19 cellular contexts compared by ENCODE assay signal in genomic region chr1:97780884-97781283, GRCh38.
"Had no signal": no experiment of that assay in that cellular context is flagged by ENCODE, and none has a peak within 500 bp of the region (broad histone marks: within the 10 kb centered on the region; RNA-seq: fewer than 3 reads in every experiment).

No MANE protein-coding gene starts in this region.

- H3K4me1 ChIP-seq: ascending aorta, gastroesophageal sphincter, heart left ventricle, tibial artery had no signal

- DNase-seq: activated CD4-positive, alpha-beta T cell treated with anti-CD3 and anti-CD28 coated beads, Interleukin-2, amount 10 ng/mL, durations not matched to agents 24 days and 14 days; activated CD8-positive, alpha-beta T cell treated with anti-CD3 and anti-CD28 coated beads for 36 hours; activated effector memory CD4-positive, alpha-beta T cell treated with anti-CD3 and anti-CD28 coated beads, Interleukin-2, amount 50 U/mL, for 16 hours; activated naive CD4-positive, alpha-beta T cell treated with anti-CD3 and anti-CD28 coated beads, Interleukin-2, amount 50 U/mL, for 16 hours; activated T-cell treated with anti-CD3 and anti-CD28 coated beads, Interleukin-2, amount 50 U/mL, for 48 hours; heart left ventricle; kidney glomerular epithelial cell; left ventricle myocardium superior; nephron progenitor cell; nucleus accumbens; spleen; stimulated activated CD8-positive, alpha-beta memory T cell treated with anti-CD3 and anti-CD28 coated beads, Interleukin-4, amount 100 ng/mL, for 48 hours; stimulated activated naive CD4-positive, alpha-beta T cell treated with Interleukin-2 at 50 U/mL for 16 hours; T1000; tibial artery had no signal

- H3K36me3 ChIP-seq: ascending aorta, heart left ventricle, tibial artery had no signal

- H3K27me3 ChIP-seq: ascending aorta, gastroesophageal sphincter, heart left ventricle, spleen, tibial artery had no signal

- ATAC-seq: activated CD8-positive, alpha-beta T cell treated with anti-CD3 and anti-CD28 coated beads for 36 hours; gastroesophageal sphincter; heart left ventricle; left ventricle myocardium superior had no signal

- H3K9me3 ChIP-seq: ascending aorta, gastroesophageal sphincter, heart left ventricle, spleen, tibial artery had no signal

- H3K27ac ChIP-seq: ascending aorta, coronary artery, gastroesophageal sphincter, heart left ventricle, spleen, tibial artery had no signal

- FAIRE-seq: endometrium had no signal

- H3K4me3 ChIP-seq: ascending aorta, coronary artery, gastroesophageal sphincter, heart left ventricle, spleen, tibial artery had no signal
